Comparison of ENCODE assay signal across 8 cellular contexts in genomic region chr9:35110327-35110758, GRCh38. TPM values are rescaled to one million over a fixed set of nuclear protein-coding genes. Genes with fewer than 3 reads are reported as not detected.
A peak's percentile ranks its signal among the peaks of the same experiment; 100 is the strongest.
DNase-seq lines count a peak whose midpoint lies in the region; ATAC-seq and TF ChIP-seq lines count a peak whose summit lies in the region.

No MANE protein-coding gene starts in this region.

- peaks cover 28% of the 10 kb centered on the region for H3F3A ChIP-seq in GM23248 (ENCODE audit: insufficient read depth)

- H3K79me2 ChIP-seq in GM23248 (ENCODE audit: insufficient read depth) (peaks cover 70% of the 10 kb centered on the region), trophoblast cell (ENCODE audit: control insufficient read depth, insufficient read depth, low read length, poor library complexity) (peaks cover 5% of the 10 kb centered on the region)

- H4K91ac ChIP-seq in trophoblast cell (ENCODE audit: low read depth, low read length): no peak overlapping the region

- H4K20me1 ChIP-seq in GM23248 (ENCODE audit: insufficient read depth): no peaks in the 10 kb centered on the region

- no peak overlapping the region for H3K23ac ChIP-seq in trophoblast cell (ENCODE audit: low read length)

- H3K14ac ChIP-seq in trophoblast cell (ENCODE audit: low read length): no peak overlapping the region

- H3K27me3 Mint-ChIP-seq in T-cell: no peaks in the 10 kb centered on the region

- CTCF ChIA-PET in T-cell (lab: Charles Lee): interaction anchor here in 1 of 2 donors (0.5 kb wide), 1 partner anchor 148 kb away, joined by 3 read pairs; no protein-coding TSS in a partner anchor

- no peak overlapping the region for H2AK5ac ChIP-seq in trophoblast cell (ENCODE audit: low read length)

- no peak overlapping the region for H3K18ac ChIP-seq in trophoblast cell (ENCODE audit: low read length)

- no peaks in the 10 kb centered on the region for H3K9me2 ChIP-seq in GM23248 (ENCODE audit: insufficient read depth)

- H4K8ac ChIP-seq in trophoblast cell (ENCODE audit: low read depth, low read length): no peak overlapping the region

- POLR2A ChIA-PET in T-cell (lab: Charles Lee): no interaction called here

- H3K4me2 ChIP-seq in GM23248 (ENCODE audit: unreplicated experiment): peak overlapping the region; percentile 97
- H3K4me2 ChIP-seq in trophoblast cell (ENCODE audit: low read length): peak overlapping the region; percentile 64

- H3K27ac ChIP-seq in GM23248 (peak overlapping the region; percentile 88), trophoblast cell (ENCODE audit: low read depth, low read length) (no peak overlapping the region)

- 10 to 12% methylated on average over 3 of the region's 3 CpGs for WGBS in GM23248 (ENCODE audit: low coverage in 1 of 2, low lambda C conversion rate in 2 of 2, missing lambda C conversion rate in 2 of 2), 2 experiments
- no CpG with 5 or more reads among the region's 3 CpGs for WGBS in trophoblast cell (ENCODE audit: extremely low coverage, insufficient coverage, insufficient read length)

- TF ChIP-seq CTCF in fibroblast of pulmonary artery (IDR thresholded peaks at IDR 0.05; ENCODE audit: low read length, missing control alignments): no peak

- H4K12ac ChIP-seq in trophoblast cell (ENCODE audit: low read depth, low read length): no peak overlapping the region

- peak overlapping the region in 1 of 2 donors; percentile 86 for H3K27ac Mint-ChIP-seq in T-cell

- H3K27me3 ChIP-seq in GM23248 (replicated peaks; ENCODE audit: insufficient read depth): no peaks in the 10 kb centered on the region
- no peaks in the 10 kb centered on the region for H3K27me3 ChIP-seq in trophoblast cell (ENCODE audit: insufficient read depth, low read length)

- peak; percentile 79 for DNase-seq in GM23248
- DNase-seq in T-cell: no peak
- peak; percentile 42 for DNase-seq in fibroblast of pulmonary artery (ENCODE audit: low read depth)
- DNase-seq in trophoblast cell: no peak
- DNase-seq in NCI-H345 (lab: John Stamatoyannopoulos, UW): no peak
- no peak for DNase-seq in NCI-H128 (lab: John Stamatoyannopoulos, UW; ENCODE audit: unreplicated experiment)
- no peak for DNase-seq in cerebellar cortex (ENCODE audit: low spot score)

- H2BK12ac ChIP-seq in trophoblast cell (ENCODE audit: low read length): no peak overlapping the region

- H3K4me3 ChIP-seq in GM23248 (peak overlapping the region; percentile 89), fibroblast of pulmonary artery (replicated peaks; ENCODE audit: low read depth, low read length) (peak overlapping the region; percentile 86), trophoblast cell (ENCODE audit: low read depth, low read length) (no peak overlapping the region)

- peaks cover 38 to 51% (median 48%) of the 10 kb centered on the region in 3 donors for H3K4me1 Mint-ChIP-seq in T-cell

- in situ Hi-C loops in GM23248 (cut with MboI): loop anchor here (10.0 kb wide), 1 partner anchor 444 kb away; no protein-coding TSS in a partner anchor

- H3K9me3 ChIP-seq in GM23248 (ENCODE audit: low read depth) (no peaks in the 10 kb centered on the region), trophoblast cell (ENCODE audit: insufficient read depth, low read depth, low read length) (no peaks in the 10 kb centered on the region)

- H2BK5ac ChIP-seq in trophoblast cell (ENCODE audit: low read depth, low read length, poor library complexity): no peak overlapping the region

- H2BK120ac ChIP-seq in trophoblast cell (ENCODE audit: insufficient read depth, low read length, poor library complexity): no peak overlapping the region

- H3K36me3 Mint-ChIP-seq in T-cell: peaks cover 5% of the 10 kb centered on the region

- H3K4me3 Mint-ChIP-seq in T-cell: peak overlapping the region; percentile 71 to 79 (median 73)

- H3K4ac ChIP-seq in trophoblast cell (ENCODE audit: low read depth, low read length): no peak overlapping the region

- H3K4me1 ChIP-seq in GM23248 (ENCODE audit: insufficient read depth) (peaks cover 39% of the 10 kb centered on the region), trophoblast cell (ENCODE audit: control insufficient read depth in 1 of 2, insufficient read depth in 2 of 2, low read length in 2 of 2) (peaks cover 21 to 25% of the 10 kb centered on the region in 2 experiments)

- ATAC-seq in T-cell (replicated peaks in 1 of 4) (no peak), GM21786 (IDR thresholded peaks at IDR 0.05; ENCODE audit: unreplicated experiment) (no peak)

- H3K9me3 Mint-ChIP-seq in T-cell: no peaks in the 10 kb centered on the region

- H3K79me1 ChIP-seq in trophoblast cell (ENCODE audit: low read length): peaks cover 19% of the 10 kb centered on the region

- H2AFZ ChIP-seq in GM23248 (no peak overlapping the region), trophoblast cell (ENCODE audit: insufficient read depth, low read length, poor library complexity) (no peak overlapping the region)

- H3K36me3 ChIP-seq in GM23248 (ENCODE audit: low read depth) (peaks cover 22% of the 10 kb centered on the region; the same call in 1 of the 2 replicates), trophoblast cell (ENCODE audit: control insufficient read depth in 1 of 2, insufficient read depth in 2 of 2, low read length in 2 of 2) (peaks cover 32 to 33% of the 10 kb centered on the region in 2 experiments)

- H3K9ac ChIP-seq in GM23248: peak overlapping the region; percentile 95
- H3K9ac ChIP-seq in trophoblast cell (ENCODE audit: low read length): no peak overlapping the region

RNA-seq across cellular contexts. Expression of gene ATOSB, which starts 5.3 kb away (rescaled TPM):
- 44.3 and 50.4 TPM in 2 replicates for total RNA-seq in GM23248 (2014; rRNA removed; shearing (Covaris generic))
- polyA plus RNA-seq in GM23248 (2016; fragmentation: Nextera tagmentation; extraction: Ambion mirVana): 29.4 and 30.5 TPM in 2 replicates
- 10 to 100 TPM in 1 of 5 donors, 1 to 10 TPM in 4; 4.7 to 12.7 (median 8.9) TPM for total RNA-seq in T-cell
- polyA plus RNA-seq in trophoblast cell (2013): 19.5 and 20.6 TPM in 2 replicates

RNA-seq across cellular contexts. Expression of gene STOML2, which starts 7.4 kb away (rescaled TPM):
- total RNA-seq in GM23248 (2014; rRNA removed; shearing (Covaris generic)): 101 and 124 TPM in 2 replicates
- 120 and 129 TPM in 2 replicates for polyA plus RNA-seq in GM23248 (2016; fragmentation: Nextera tagmentation; extraction: Ambion mirVana)
- total RNA-seq in T-cell: 10 to 100 TPM; 35.8 to 58.2 (median 53.7) TPM
- 81.6 and 83.4 TPM in 2 replicates for polyA plus RNA-seq in trophoblast cell (2013)

RNA-seq across cellular contexts. Expression of gene PIGO, which starts 14.0 kb away (rescaled TPM):
- total RNA-seq in GM23248 (2014; rRNA removed; shearing (Covaris generic)): 16.4 and 17.4 TPM in 2 replicates
- polyA plus RNA-seq in GM23248 (2016; fragmentation: Nextera tagmentation; extraction: Ambion mirVana): 18.6 and 19.5 TPM in 2 replicates
- 10 to 100 TPM; 23.0 to 32.1 (median 29.9) TPM for total RNA-seq in T-cell
- polyA plus RNA-seq in trophoblast cell (2013): 14.0 and 14.6 TPM in 2 replicates

RNA-seq across cellular contexts. Expression of gene FANCG, which starts 30.6 kb away (rescaled TPM):
- 11.5 and 20.0 TPM in 2 replicates for total RNA-seq in GM23248 (2014; rRNA removed; shearing (Covaris generic))
- polyA plus RNA-seq in GM23248 (2016; fragmentation: Nextera tagmentation; extraction: Ambion mirVana): 15.3 and 15.8 TPM in 2 replicates
- 10 to 100 TPM; 20.0 to 30.7 (median 28.2) TPM for total RNA-seq in T-cell
- polyA plus RNA-seq in trophoblast cell (2013): 31.6 and 33.8 TPM in 2 replicates

RNA-seq across cellular contexts. Expression of gene VCP, which starts 37.9 kb away (rescaled TPM):
- 295 and 329 TPM in 2 replicates for total RNA-seq in GM23248 (2014; rRNA removed; shearing (Covaris generic))
- 252 and 255 TPM in 2 replicates for polyA plus RNA-seq in GM23248 (2016; fragmentation: Nextera tagmentation; extraction: Ambion mirVana)
- 100 to 1,000 TPM; 141 to 232 (median 167) TPM for total RNA-seq in T-cell
- 250 and 256 TPM in 2 replicates for polyA plus RNA-seq in trophoblast cell (2013)

Comparison
In these comparisons a context has a peak if more than half of its experiments do, and no peak if none do; other contexts are left out.
1. DNase-seq: peak in GM23248 (single experiment) and fibroblast of pulmonary artery (single experiment); none in T-cell (0 of 34), trophoblast cell (0 of 2), NCI-H345 (single experiment), NCI-H128 (single experiment) and cerebellar cortex (single experiment).